1 cellular context compared by ENCODE assay signal in the genomic region with DNA sequence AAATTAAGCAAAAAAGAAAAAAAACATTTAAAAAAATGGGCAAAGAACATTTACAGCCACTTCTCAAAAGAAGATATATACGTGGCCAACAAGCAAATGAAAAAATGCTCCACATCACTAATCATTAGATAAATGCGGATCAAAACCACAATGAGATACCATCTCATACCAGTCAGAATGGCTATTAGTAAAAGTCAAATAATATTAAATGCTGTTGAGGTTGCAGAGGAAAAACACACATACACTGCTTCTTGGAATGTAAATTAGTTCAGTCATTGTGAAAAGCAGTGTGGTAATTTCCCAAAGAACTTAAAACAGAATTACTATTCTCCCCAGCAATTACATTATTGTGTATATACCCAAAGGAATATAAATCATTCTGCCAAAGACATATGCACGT.
TF ChIP-seq lines count a peak whose summit lies in the region.

No MANE protein-coding gene starts in this region.

TF ChIP-seq in SK-N-SH, 30 proteins besides CTCF, POLR2A, EP300 and RAD21 (continued from another document):
- TF ChIP-seq, protein P1, sequence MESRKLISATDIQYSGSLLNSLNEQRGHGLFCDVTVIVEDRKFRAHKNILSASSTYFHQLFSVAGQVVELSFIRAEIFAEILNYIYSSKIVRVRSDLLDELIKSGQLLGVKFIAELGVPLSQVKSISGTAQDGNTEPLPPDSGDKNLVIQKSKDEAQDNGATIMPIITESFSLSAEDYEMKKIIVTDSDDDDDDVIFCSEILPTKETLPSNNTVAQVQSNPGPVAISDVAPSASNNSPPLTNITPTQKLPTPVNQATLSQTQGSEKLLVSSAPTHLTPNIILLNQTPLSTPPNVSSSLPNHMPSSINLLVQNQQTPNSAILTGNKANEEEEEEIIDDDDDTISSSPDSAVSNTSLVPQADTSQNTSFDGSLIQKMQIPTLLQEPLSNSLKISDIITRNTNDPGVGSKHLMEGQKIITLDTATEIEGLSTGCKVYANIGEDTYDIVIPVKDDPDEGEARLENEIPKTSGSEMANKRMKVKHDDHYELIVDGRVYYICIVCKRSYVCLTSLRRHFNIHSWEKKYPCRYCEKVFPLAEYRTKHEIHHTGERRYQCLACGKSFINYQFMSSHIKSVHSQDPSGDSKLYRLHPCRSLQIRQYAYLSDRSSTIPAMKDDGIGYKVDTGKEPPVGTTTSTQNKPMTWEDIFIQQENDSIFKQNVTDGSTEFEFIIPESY (IDR thresholded peaks at IDR 0.05; ENCODE audit: borderline replicate concordance, low read depth): no peak
- TF ChIP-seq GABPA (IDR thresholded peaks at IDR 0.05; ENCODE audit: low read depth) (no peak), ELF1 (IDR thresholded peaks at IDR 0.05) (no peak), FOXJ3 (CRISPR knock-in tag; IDR thresholded peaks at IDR 0.05) (no peak)
